In the genomic region with DNA sequence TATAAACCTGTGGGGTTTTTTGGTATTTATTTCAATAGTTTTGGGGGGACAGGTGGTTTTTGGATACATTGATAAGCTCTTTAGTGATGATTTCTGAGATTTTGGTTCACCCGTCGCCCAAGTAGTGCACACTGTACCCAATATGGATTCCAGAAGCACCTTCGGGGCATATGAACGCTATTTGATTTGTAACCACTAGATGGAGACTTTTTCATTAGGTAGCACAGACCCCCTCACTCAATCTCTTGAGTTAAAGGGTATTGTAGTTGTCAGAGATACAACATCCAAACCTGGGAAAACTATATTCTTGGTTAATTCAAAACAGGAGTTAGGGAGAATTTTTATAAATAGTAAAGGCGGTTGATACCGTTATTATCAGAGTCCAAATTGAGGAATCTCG, we compare ENCODE assay signal across 13 cellular contexts.
DNase-seq lines count a peak whose midpoint lies in the region; ATAC-seq and TF ChIP-seq lines count a peak whose summit lies in the region.
"Had no signal": no experiment of that assay in that cellular context is flagged by ENCODE, and none has a peak within 500 bp of the region (broad histone marks: within the 10 kb centered on the region; RNA-seq: fewer than 3 reads in every experiment).

No MANE protein-coding gene starts in this region.

- ATAC-seq in HG02588 (IDR thresholded peaks at IDR 0.05; ENCODE audit: unreplicated experiment): no peak

- in situ Hi-C loops in G401 (cut with HindIII; ENCODE audit: low sequenced_read_pairs): no loop called here

- no peak overlapping the region for H3K4me3 ChIP-seq in vagina
- H3K4me3 ChIP-seq: SJCRH30 had no signal

- DNase-seq in G401 (ENCODE audit: low spot score): peak; percentile 2
- DNase-seq in SK-N-DZ (ENCODE audit: low spot score): peak; percentile 1
- DNase-seq in left kidney (ENCODE audit: low read depth, low spot score): peak; percentile 43
- DNase-seq in GF-D8 (lab: John Stamatoyannopoulos, UW): no peak
- DNase-seq in vagina (ENCODE audit: extremely low spot score in 2 of 2): no peak
- DNase-seq in NCI-H2227 treated with DMSO at 0.1 percent for 48 hours (lab: John Stamatoyannopoulos, UW): no peak
- DNase-seq: activated naive CD8-positive, alpha-beta T cell treated with anti-CD3 and anti-CD28 coated beads for 36 hours; foreskin melanocyte; occipital lobe; stimulated activated naive CD4-positive, alpha-beta T cell had no signal

- no peak for TF ChIP-seq EP300 in Ishikawa (IDR thresholded peaks at IDR 0.05; ENCODE audit: borderline replicate concordance)

- H3K36me3 ChIP-seq in vagina: no peaks in the 10 kb centered on the region
- H3K36me3 ChIP-seq: SJCRH30 had no signal

- peak; percentile 56 for TF ChIP-seq RAD21 in Ishikawa (IDR thresholded peaks at IDR 0.05; ENCODE audit: low read depth)

- TF ChIP-seq CTCF in vagina (IDR thresholded peaks at IDR 0.05): no peak

- no peaks in the 10 kb centered on the region for H3K9me3 ChIP-seq in vagina
- H3K9me3 ChIP-seq: SJCRH30 had no signal

- intact Hi-C loops in vagina (cut with DNase I): no loop called here

- no peaks in the 10 kb centered on the region for H3K4me1 ChIP-seq in vagina
- H3K4me1 ChIP-seq: SJCRH30 had no signal

- H3K27me3 ChIP-seq in vagina: no peaks in the 10 kb centered on the region
- H3K27me3 ChIP-seq: SJCRH30 had no signal

- no peak for TF ChIP-seq POLR2A in vagina (IDR thresholded peaks at IDR 0.05)

- H3K27ac ChIP-seq in vagina: no peak overlapping the region
- H3K27ac ChIP-seq: SJCRH30 had no signal

TF ChIP-seq in Ishikawa, 13 proteins besides CTCF, POLR2A, EP300 and RAD21:
- TF ChIP-seq FOXM1 (IDR thresholded peaks at IDR 0.05; ENCODE audit: borderline replicate concordance, low read depth): no peak
- no peak for TF ChIP-seq YY1 (IDR thresholded peaks at IDR 0.05; ENCODE audit: low read depth)
- TF ChIP-seq, protein P1, sequence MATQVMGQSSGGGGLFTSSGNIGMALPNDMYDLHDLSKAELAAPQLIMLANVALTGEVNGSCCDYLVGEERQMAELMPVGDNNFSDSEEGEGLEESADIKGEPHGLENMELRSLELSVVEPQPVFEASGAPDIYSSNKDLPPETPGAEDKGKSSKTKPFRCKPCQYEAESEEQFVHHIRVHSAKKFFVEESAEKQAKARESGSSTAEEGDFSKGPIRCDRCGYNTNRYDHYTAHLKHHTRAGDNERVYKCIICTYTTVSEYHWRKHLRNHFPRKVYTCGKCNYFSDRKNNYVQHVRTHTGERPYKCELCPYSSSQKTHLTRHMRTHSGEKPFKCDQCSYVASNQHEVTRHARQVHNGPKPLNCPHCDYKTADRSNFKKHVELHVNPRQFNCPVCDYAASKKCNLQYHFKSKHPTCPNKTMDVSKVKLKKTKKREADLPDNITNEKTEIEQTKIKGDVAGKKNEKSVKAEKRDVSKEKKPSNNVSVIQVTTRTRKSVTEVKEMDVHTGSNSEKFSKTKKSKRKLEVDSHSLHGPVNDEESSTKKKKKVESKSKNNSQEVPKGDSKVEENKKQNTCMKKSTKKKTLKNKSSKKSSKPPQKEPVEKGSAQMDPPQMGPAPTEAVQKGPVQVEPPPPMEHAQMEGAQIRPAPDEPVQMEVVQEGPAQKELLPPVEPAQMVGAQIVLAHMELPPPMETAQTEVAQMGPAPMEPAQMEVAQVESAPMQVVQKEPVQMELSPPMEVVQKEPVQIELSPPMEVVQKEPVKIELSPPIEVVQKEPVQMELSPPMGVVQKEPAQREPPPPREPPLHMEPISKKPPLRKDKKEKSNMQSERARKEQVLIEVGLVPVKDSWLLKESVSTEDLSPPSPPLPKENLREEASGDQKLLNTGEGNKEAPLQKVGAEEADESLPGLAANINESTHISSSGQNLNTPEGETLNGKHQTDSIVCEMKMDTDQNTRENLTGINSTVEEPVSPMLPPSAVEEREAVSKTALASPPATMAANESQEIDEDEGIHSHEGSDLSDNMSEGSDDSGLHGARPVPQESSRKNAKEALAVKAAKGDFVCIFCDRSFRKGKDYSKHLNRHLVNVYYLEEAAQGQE (IDR thresholded peaks at IDR 0.05; ENCODE audit: low read depth): no peak
- TF ChIP-seq, protein P2, sequence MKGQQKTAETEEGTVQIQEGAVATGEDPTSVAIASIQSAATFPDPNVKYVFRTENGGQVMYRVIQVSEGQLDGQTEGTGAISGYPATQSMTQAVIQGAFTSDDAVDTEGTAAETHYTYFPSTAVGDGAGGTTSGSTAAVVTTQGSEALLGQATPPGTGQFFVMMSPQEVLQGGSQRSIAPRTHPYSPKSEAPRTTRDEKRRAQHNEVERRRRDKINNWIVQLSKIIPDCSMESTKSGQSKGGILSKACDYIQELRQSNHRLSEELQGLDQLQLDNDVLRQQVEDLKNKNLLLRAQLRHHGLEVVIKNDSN (IDR thresholded peaks at IDR 0.05): no peak
- no peak for TF ChIP-seq EGR1 (IDR thresholded peaks at IDR 0.05)
- no peak for TF ChIP-seq NFIC (IDR thresholded peaks at IDR 0.05)
- TF ChIP-seq ZBTB7A (IDR thresholded peaks at IDR 0.05; ENCODE audit: low read depth): no peak
- TF ChIP-seq, protein P3, sequence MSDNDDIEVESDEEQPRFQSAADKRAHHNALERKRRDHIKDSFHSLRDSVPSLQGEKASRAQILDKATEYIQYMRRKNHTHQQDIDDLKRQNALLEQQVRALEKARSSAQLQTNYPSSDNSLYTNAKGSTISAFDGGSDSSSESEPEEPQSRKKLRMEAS (IDR thresholded peaks at IDR 0.05): no peak
- no peak for TF ChIP-seq TAF1 (IDR thresholded peaks at IDR 0.05; ENCODE audit: low read depth)
- no peak for TF ChIP-seq TEAD4 (IDR thresholded peaks at IDR 0.05)

Comparison
In these comparisons a context has a peak if more than half of its experiments do, and no peak if none do; other contexts are left out.
1. DNase-seq: peak in G401 (single experiment), SK-N-DZ (single experiment) and left kidney (single experiment); none in GF-D8 (single experiment), vagina (0 of 2) and NCI-H2227 treated with DMSO at 0.1 percent for 48 hours (single experiment).